8 cellular contexts compared by ENCODE assay signal in the genomic region with DNA sequence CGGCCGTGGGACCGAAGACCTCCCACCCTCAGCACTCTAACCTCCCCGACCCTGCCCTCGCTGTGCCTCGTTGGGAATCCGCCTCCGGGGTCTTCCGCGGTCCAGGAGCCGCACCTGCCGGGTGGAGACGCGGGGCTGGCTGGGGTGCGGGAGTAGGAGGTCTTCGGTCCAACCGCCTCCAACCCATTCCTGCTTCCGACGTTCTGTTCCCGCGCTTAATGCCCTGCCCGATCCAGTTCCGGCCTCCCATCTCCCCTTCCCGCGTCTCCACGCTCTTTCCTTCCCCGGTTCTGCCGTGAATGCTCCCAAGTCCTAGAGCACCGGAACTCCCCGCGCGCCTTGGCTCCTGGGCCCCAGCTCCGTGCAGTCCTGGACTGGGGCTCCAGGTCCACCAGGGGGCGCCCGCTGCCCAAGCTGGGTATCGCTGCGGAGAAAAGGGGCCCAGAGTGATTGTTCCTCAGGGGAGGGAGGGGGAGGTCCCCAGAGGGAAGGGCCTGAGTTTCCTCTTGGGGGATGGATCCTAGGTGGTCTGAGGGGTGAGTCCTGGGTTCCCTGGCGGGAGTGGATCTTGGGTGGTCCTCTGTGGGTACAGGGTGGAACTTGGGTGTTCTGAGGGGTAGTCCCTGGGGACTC. TPM values are rescaled to one million over a fixed set of nuclear protein-coding genes. Genes with fewer than 3 reads are reported as not detected.
DNase-seq lines count a peak whose midpoint lies in the region; ATAC-seq and TF ChIP-seq lines count a peak whose summit lies in the region.

No MANE protein-coding gene starts in this region.

- DNase-seq in NCI-H510A (lab: John Stamatoyannopoulos, UW) (peak; percentile 34), left colon (peak; percentile 85 to 97)
- DNase-seq in activated CD4-positive, alpha-beta T cell treated with anti-CD3 and anti-CD28 coated beads for 4 hours = peak; percentile 92 to 93
- DNase-seq in stimulated activated CD4-positive, alpha-beta T cell treated with anti-CD3 and anti-CD28 coated beads, Interleukin-15, amount 100 ng/mL, for 48 hours (ENCODE audit: low read depth in 2 of 2) = peak; percentile 81 to 91

- H3K4me3 ChIP-seq in GM12875 (ENCODE audit: low read depth, low read length) = peak overlapping the region; percentile 84

- ATAC-seq in HG02981 (IDR thresholded peaks at IDR 0.05; ENCODE audit: unreplicated experiment) = peak; percentile 34
- ATAC-seq in left colon = peak; percentile 82
- ATAC-seq in GM18873 (IDR thresholded peaks at IDR 0.05; ENCODE audit: low FRiP score, unreplicated experiment) = no peak

- peak; percentile 94 for TF ChIP-seq CTCF in GM12875 (IDR thresholded peaks at IDR 0.05; ENCODE audit: borderline replicate concordance, insufficient read depth, low read depth, low read length)

- H3K27ac ChIP-seq in cingulate gyrus (ENCODE audit: low read depth, low read length) = peak overlapping the region; percentile 89

- intact Hi-C loops in left colon (cut with DNase I, micrococcal nuclease) = loop anchor here (2.0 to 5.0 kb wide), 2 partner anchors 116 to 346 kb away; no protein-coding TSS in a partner anchor

RNA-seq across cellular contexts. Expression of gene TNFSF9, which starts 14.1 kb away (rescaled TPM):
- total RNA-seq in left colon = 1 to 10 TPM; 1.6 to 2.7 TPM

RNA-seq across cellular contexts. Expression of gene TUBB4A, which starts 14.7 kb away (rescaled TPM):
- total RNA-seq in left colon = 1 to 10 TPM; 1.1 to 1.7 TPM

RNA-seq across cellular contexts. Expression of gene DENND1C, which starts 35.2 kb away (rescaled TPM):
- total RNA-seq in left colon = 1 to 10 TPM; 2.8 TPM

RNA-seq across cellular contexts. Expression of gene CRB3, which starts 52.7 kb away (rescaled TPM):
- total RNA-seq in left colon = 100 to 1,000 TPM; 106 to 148 TPM

RNA-seq across cellular contexts. Expression of gene SLC25A23, which starts 57.2 kb away (rescaled TPM):
- total RNA-seq in left colon = 100 to 1,000 TPM; 126 to 163 TPM

Comparison
In these comparisons a context has a peak if more than half of its experiments do, and no peak if none do; other contexts are left out.
1. DNase-seq: peak in every context shown above with its lines; median percentile 92 in activated CD4-positive, alpha-beta T cell treated with anti-CD3 and anti-CD28 coated beads for 4 hours; 91 in left colon; 86 in stimulated activated CD4-positive, alpha-beta T cell treated with anti-CD3 and anti-CD28 coated beads, Interleukin-15, amount 100 ng/mL, for 48 hours; 34 in NCI-H510A.